Comparison of ENCODE assay signal across 8 cellular contexts in genomic region chr7:23546897-23547572, GRCh38. TPM values are rescaled to one million over a fixed set of nuclear protein-coding genes. Genes with fewer than 3 reads are reported as not detected.
DNase-seq lines count a peak whose midpoint lies in the region; ATAC-seq and TF ChIP-seq lines count a peak whose summit lies in the region.

No MANE protein-coding gene starts in this region.

- H3K27me3 ChIP-seq in neutrophil (peaks cover 6% of the 10 kb centered on the region), suprapubic skin (peaks cover 4% of the 10 kb centered on the region)

- DNase-seq in DMS53 treated with DMSO at 0.1 percent for 48 hours (lab: John Stamatoyannopoulos, UW; ENCODE audit: unreplicated experiment) (peak; percentile 91), RKO (ENCODE audit: low spot score) (peak; percentile 92), fibroblast of mammary gland (ENCODE audit: low read depth) (peak; percentile 91), suprapubic skin (ENCODE audit: low spot score in 2 of 2) (peak in 1 of 2 donors; percentile 78)
- peak; percentile 79 to 81 for DNase-seq in activated T-cell treated with anti-CD3 and anti-CD28 coated beads, Interleukin-2, amount 50 U/mL, for 48 hours

- no peak for TF ChIP-seq POLR2A in suprapubic skin (IDR thresholded peaks at IDR 0.05)

- no peak for TF ChIP-seq EP300 in suprapubic skin (IDR thresholded peaks at IDR 0.05)

- ATAC-seq in GM21737 (IDR thresholded peaks at IDR 0.05; ENCODE audit: unreplicated experiment) = peak; percentile 51

- H3K9me3 ChIP-seq in neutrophil (no peaks in the 10 kb centered on the region), suprapubic skin (no peaks in the 10 kb centered on the region)

- peaks cover 3 to 5% of the 10 kb centered on the region in 2 experiments for H3K4me1 ChIP-seq in neutrophil (ENCODE audit: control insufficient read depth in 1 of 2, insufficient read depth in 1 of 2, low read depth in 1 of 2, low read length in 1 of 2)
- H3K4me1 ChIP-seq in suprapubic skin = no peaks in the 10 kb centered on the region

- TF ChIP-seq CTCF in LNCAP (IDR thresholded peaks at IDR 0.05) = peak; percentile 98
- peak; percentile 99 for TF ChIP-seq CTCF in fibroblast of mammary gland (conservative IDR thresholded peaks at IDR 0.05; ENCODE audit: control insufficient read depth, insufficient read depth, low read depth, low read length)
- TF ChIP-seq CTCF in neutrophil (IDR thresholded peaks at IDR 0.05) = peak; percentile 86
- peak; percentile 84 to 94 for TF ChIP-seq CTCF in suprapubic skin (IDR thresholded peaks at IDR 0.05)

- H3K36me3 ChIP-seq in neutrophil (no peaks in the 10 kb centered on the region), suprapubic skin (no peaks in the 10 kb centered on the region)

- no peak overlapping the region for H3K4me3 ChIP-seq in fibroblast of mammary gland (ENCODE audit: control insufficient read depth, low read depth, low read length)
- H3K4me3 ChIP-seq in neutrophil (ENCODE audit: low read depth in 1 of 2, low read length in 1 of 2) = peak overlapping the region in 1 of 2 experiments; percentile 22
- no peak overlapping the region for H3K4me3 ChIP-seq in suprapubic skin

- 42% methylated on average over 13 of the region's 13 CpGs for WGBS in suprapubic skin

- H3K27ac ChIP-seq in neutrophil = no peak overlapping the region
- H3K27ac ChIP-seq in suprapubic skin = no peak overlapping the region

RNA-seq across cellular contexts. Expression of gene TRA2A, which starts 15.3 kb away (rescaled TPM):
- 100 to 1,000 TPM in 1 of 4 donors, 10 to 100 TPM in 3; 36.3 to 119 (median 45.2) TPM for total RNA-seq in suprapubic skin

RNA-seq across cellular contexts. Expression of gene CCDC126, which starts 50.1 kb away (rescaled TPM):
- total RNA-seq in suprapubic skin = 10 to 100 TPM in 2 of 4 donors, 1 to 10 TPM in 2; 7.1 to 25.4 (median 11.5) TPM
